Comparison of ENCODE assay signal across 7 cellular contexts in genomic region chr4:163544407-163545038, GRCh38. TPM values are rescaled to one million over a fixed set of nuclear protein-coding genes. Genes with fewer than 3 reads are reported as not detected.
A peak's percentile ranks its signal among the peaks of the same experiment; 100 is the strongest.
DNase-seq lines count a peak whose midpoint lies in the region; FAIRE-seq and TF ChIP-seq lines count a peak whose summit lies in the region.

No MANE protein-coding gene starts in this region.

- H3K4me3 ChIP-seq in GM12864 (ENCODE audit: low read depth, low read length), result peak overlapping the region; percentile 28; the same call in 1 of the 2 replicates
- no peak overlapping the region for H3K4me3 ChIP-seq in Karpas-422 (ENCODE audit: low read length)
- no peak overlapping the region for H3K4me3 ChIP-seq in astrocyte (ENCODE audit: insufficient read depth, low read depth, low read length)

- H3K36me3 ChIP-seq in Karpas-422 (ENCODE audit: insufficient read depth, low read length), result no peaks in the 10 kb centered on the region
- no peaks in the 10 kb centered on the region for H3K36me3 ChIP-seq in astrocyte (ENCODE audit: insufficient read depth, low read length)

- no peaks in the 10 kb centered on the region for H4K20me1 ChIP-seq in Karpas-422 (ENCODE audit: insufficient read depth, low read depth, low read length)
- H4K20me1 ChIP-seq in astrocyte (ENCODE audit: insufficient read depth, low read length), result no peaks in the 10 kb centered on the region

- H3K9me3 ChIP-seq in Karpas-422 (ENCODE audit: low read length) (no peaks in the 10 kb centered on the region), astrocyte (ENCODE audit: insufficient read depth, low read depth, low read length) (no peaks in the 10 kb centered on the region)

- H3K27me3 Mint-ChIP-seq in astrocyte (ENCODE audit: low read depth, unreplicated experiment), result no peaks in the 10 kb centered on the region

- no peaks in the 10 kb centered on the region for H3K9me3 Mint-ChIP-seq in astrocyte (ENCODE audit: unreplicated experiment)

- H3K36me3 Mint-ChIP-seq in astrocyte (ENCODE audit: low read depth, unreplicated experiment), result no peaks in the 10 kb centered on the region

- H3K79me2 ChIP-seq in Karpas-422 (ENCODE audit: low read length) (no peaks in the 10 kb centered on the region), astrocyte (ENCODE audit: insufficient read depth, low read length) (no peaks in the 10 kb centered on the region)

- H3K27ac ChIP-seq in Karpas-422 (ENCODE audit: low read length) (no peak overlapping the region), astrocyte (ENCODE audit: low read depth, low read length) (no peak overlapping the region)

- TF ChIP-seq CTCF in GM12864 (IDR thresholded peaks at IDR 0.05; ENCODE audit: low read depth, low read length, missing control alignments) (peak; percentile 88), astrocyte (IDR thresholded peaks at IDR 0.05; ENCODE audit: insufficient read depth, low read depth, low read length) (peak; percentile 84)

- H3K27me3 ChIP-seq in Karpas-422 (ENCODE audit: low read length) (no peaks in the 10 kb centered on the region), astrocyte (ENCODE audit: insufficient read depth, low read length) (no peaks in the 10 kb centered on the region)

- H3K4me1 Mint-ChIP-seq in astrocyte (ENCODE audit: low read depth, unreplicated experiment), result peaks cover 17% of the 10 kb centered on the region

- no peaks in the 10 kb centered on the region for H3K9me2 ChIP-seq in Karpas-422 (replicated peaks; ENCODE audit: insufficient read depth, low read length)

- H3K4me1 ChIP-seq in Karpas-422 (ENCODE audit: low read length), result peaks cover 39% of the 10 kb centered on the region
- peaks cover 23% of the 10 kb centered on the region for H3K4me1 ChIP-seq in astrocyte (ENCODE audit: insufficient read depth, low read length)

- peak overlapping the region; percentile 44 for H3K4me2 ChIP-seq in Karpas-422 (ENCODE audit: low read depth, low read length, poor library complexity, severe bottlenecking)
- peak overlapping the region; percentile 75 for H3K4me2 ChIP-seq in astrocyte (ENCODE audit: low read length)

- H2AFZ ChIP-seq in Karpas-422 (ENCODE audit: low read length) (peak overlapping the region; percentile 2; the same call in 1 of the 2 replicates), astrocyte (ENCODE audit: low read depth, low read length) (no peak overlapping the region)

- H3K9ac ChIP-seq in Karpas-422 (ENCODE audit: low read length) (peak overlapping the region; percentile 14; the same call in 1 of the 2 replicates), astrocyte (ENCODE audit: low read length) (peak overlapping the region; percentile 34)

- DNase-seq in GM12864 (ENCODE audit: low read depth) (no peak), H4 (ENCODE audit: low spot score) (peak; percentile 30), Karpas-422 (peak; percentile 92), SW480 (ENCODE audit: low spot score) (peak; percentile 30), astrocyte (ENCODE audit: low read depth) (peak; percentile 13), iPS-NIHi7 (ENCODE audit: extremely low spot score) (peak; percentile 79)
- DNase-seq in stimulated activated CD4-positive, alpha-beta T cell treated with anti-CD3 and anti-CD28 coated beads, Interleukin-15, amount 100 ng/mL, for 1 hour (ENCODE audit: low read depth in 1 of 2, low spot score in 1 of 2), result peak; percentile 15 to 42

- no peak overlapping the region for H3K4me3 Mint-ChIP-seq in astrocyte (ENCODE audit: unreplicated experiment)

- peak; percentile 9 for FAIRE-seq in astrocyte (lab: Jason Lieb, UNC)

- H3K27ac Mint-ChIP-seq in astrocyte (ENCODE audit: unreplicated experiment), result no peak overlapping the region

RNA-seq across cellular contexts. Expression of gene TMA16, which starts 50.0 kb away (rescaled TPM):
- total RNA-seq in H4 (2014; rRNA removed; shearing (Covaris generic)), result 42.3 and 48.9 TPM in 2 replicates
- total RNA-seq in Karpas-422 (2014; rRNA removed; shearing (Covaris generic); ENCODE audit: low replicate concordance), result 86.0 and 89.8 TPM in 2 replicates
- total RNA-seq in astrocyte, result 33.3 and 33.5 TPM in 2 replicates
